Comparison of ENCODE assay signal across 22 cellular contexts in the genomic region with DNA sequence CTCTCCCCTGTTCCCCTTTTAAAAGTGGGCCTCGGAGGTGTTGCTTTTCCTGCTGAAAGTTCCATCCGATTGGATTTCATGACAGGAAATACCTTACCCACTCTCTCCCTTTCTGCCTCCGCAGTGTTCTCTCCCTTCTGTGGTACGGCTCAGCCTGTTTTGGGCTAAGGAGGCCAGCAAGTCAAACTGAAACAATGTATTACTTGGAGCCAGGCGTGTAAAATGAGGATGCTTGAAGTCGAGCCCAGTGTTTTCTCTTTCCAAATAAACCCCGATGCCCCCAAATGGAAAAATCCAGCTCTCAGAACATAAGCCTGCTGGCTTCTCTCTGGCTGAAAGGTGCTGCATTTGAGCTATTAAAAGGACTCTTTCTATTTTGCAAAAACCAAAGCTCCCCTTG.
DNase-seq lines count a peak whose midpoint lies in the region; ATAC-seq and TF ChIP-seq lines count a peak whose summit lies in the region.
"Had no signal": no experiment of that assay in that cellular context is flagged by ENCODE, and none has a peak within 500 bp of the region (broad histone marks: within the 10 kb centered on the region; RNA-seq: fewer than 3 reads in every experiment).

No MANE protein-coding gene starts in this region.

- peak; percentile 44 for DNase-seq in NCI-H510A treated with DMSO at 0.1 percent for 48 hours (lab: John Stamatoyannopoulos, UW)
- no peak for DNase-seq in NCI-H510A (lab: John Stamatoyannopoulos, UW)
- no peak for DNase-seq in esophagus muscularis mucosa (ENCODE audit: extremely low spot score)
- DNase-seq in neural crest cell (ENCODE audit: low read depth, low spot score): no peak
- no peak for DNase-seq in thoracic aorta (ENCODE audit: low spot score)
- no peak for DNase-seq in stimulated activated effector memory CD8-positive, alpha-beta T cell treated with anti-CD3 and anti-CD28 coated beads, Interleukin-12 subunit alpha, Interleukin-12 subunit beta, amount 100 ng/mL, for 72 hours (ENCODE audit: low spot score in 2 of 2)
- no peak for DNase-seq in activated naive CD4-positive, alpha-beta T cell treated with Interleukin-2 at 50 U/mL for 16 hours
- DNase-seq: activated CD8-positive, alpha-beta memory T cell treated with anti-CD3 and anti-CD28 coated beads, Interleukin-2, amount 50 U/mL, for 48 hours; activated effector memory CD4-positive, alpha-beta T cell treated with Interleukin-2 at 50 U/mL for 16 hours; foreskin keratinocyte; H7; Karpas-422; left colon; NCI-H1105; NCI-H2107; NCI-H774; stimulated activated CD4-positive, alpha-beta T cell treated with anti-CD3 and anti-CD28 coated beads, Interleukin-2, amount 100 ng/mL, for 24 hours; T-helper 1 cell; uterus had no signal

- H3K27ac ChIP-seq in esophagus muscularis mucosa (replicated peaks in 1 of 4): peak overlapping the region; percentile 22 to 57 (median 35)
- H3K27ac ChIP-seq in thoracic aorta: peak overlapping the region; percentile 49 to 60
- H3K27ac ChIP-seq: foreskin keratinocyte had no signal

- H3K27ac Mint-ChIP-seq in neural crest cell (ENCODE audit: unreplicated experiment): peak overlapping the region; percentile 9
- no peak overlapping the region for H3K27ac Mint-ChIP-seq in stimulated activated effector memory CD8-positive, alpha-beta T cell treated with anti-CD3 and anti-CD28 coated beads, Interleukin-12 subunit alpha, Interleukin-12 subunit beta, amount 100 ng/mL, for 72 hours
- H3K27ac Mint-ChIP-seq: stimulated activated naive CD8-positive, alpha-beta T cell treated with anti-CD3 and anti-CD28 coated beads, Interleukin-15, Interleukin-2, amounts not matched to agents 100 ng/mL and 50 ng/mL, for 24 hours had no signal

- H3K4me3 Mint-ChIP-seq in neural crest cell: no peak overlapping the region
- H3K4me3 Mint-ChIP-seq in stimulated activated effector memory CD8-positive, alpha-beta T cell treated with anti-CD3 and anti-CD28 coated beads, Interleukin-12 subunit alpha, Interleukin-12 subunit beta, amount 100 ng/mL, for 72 hours: no peak overlapping the region
- H3K4me3 Mint-ChIP-seq: central memory CD8-positive, alpha-beta T cell; stimulated activated naive CD8-positive, alpha-beta T cell treated with anti-CD3 and anti-CD28 coated beads, Interleukin-15, Interleukin-2, amounts not matched to agents 100 ng/mL and 50 ng/mL, for 24 hours had no signal

- ATAC-seq in thoracic aorta (ENCODE audit: insufficient number of reproducible peaks, low FRiP score, low read depth): no peak
- no peak for ATAC-seq in stimulated activated effector memory CD8-positive, alpha-beta T cell treated with anti-CD3 and anti-CD28 coated beads, Interleukin-12 subunit alpha, Interleukin-12 subunit beta, amount 100 ng/mL, for 72 hours
- no peak for ATAC-seq in HG03457 (IDR thresholded peaks at IDR 0.05; ENCODE audit: unreplicated experiment)
- ATAC-seq: foreskin keratinocyte, left colon had no signal

- peaks cover 4% of the 10 kb centered on the region for H3K36me3 Mint-ChIP-seq in neural crest cell (ENCODE audit: low read depth)
- H3K36me3 Mint-ChIP-seq in stimulated activated effector memory CD8-positive, alpha-beta T cell treated with anti-CD3 and anti-CD28 coated beads, Interleukin-12 subunit alpha, Interleukin-12 subunit beta, amount 100 ng/mL, for 72 hours: no peaks in the 10 kb centered on the region

- intact Hi-C loops in esophagus muscularis mucosa (cut with DNase I): no loop called here

- H3K4me3 ChIP-seq in esophagus muscularis mucosa (peak overlapping the region in 2 of 4 donors; percentile 9 to 16), thoracic aorta (peak overlapping the region; percentile 52)
- H3K4me3 ChIP-seq: uterus had no signal

- TF ChIP-seq POLR2A in esophagus muscularis mucosa (IDR thresholded peaks at IDR 0.05; ENCODE audit: low read depth): no peak

- H3K27me3 Mint-ChIP-seq in neural crest cell (ENCODE audit: low read depth): peaks cover 8% of the 10 kb centered on the region
- H3K27me3 Mint-ChIP-seq: stimulated activated naive CD8-positive, alpha-beta T cell treated with anti-CD3 and anti-CD28 coated beads, Interleukin-15, Interleukin-2, amounts not matched to agents 100 ng/mL and 50 ng/mL, for 24 hours had no signal

- TF ChIP-seq CTCF in esophagus muscularis mucosa (IDR thresholded peaks at IDR 0.05) (no peak), neural crest cell (conservative IDR thresholded peaks at IDR 0.05) (no peak), thoracic aorta (IDR thresholded peaks at IDR 0.05) (no peak)

- 17% methylated on average over 7 of the region's 7 CpGs for whole genome bisulfite sequencing in esophagus muscularis mucosa

- H3K4me1 ChIP-seq in esophagus muscularis mucosa: peaks cover 0 to 24% (median 18%) of the 10 kb centered on the region in 4 donors
- peaks cover 5 to 28% of the 10 kb centered on the region in 2 donors for H3K4me1 ChIP-seq in thoracic aorta (ENCODE audit: control insufficient read depth in 1 of 2, low read depth in 2 of 2)
- H3K4me1 ChIP-seq: foreskin keratinocyte, uterus had no signal

- no peak for TF ChIP-seq EP300 in esophagus muscularis mucosa (IDR thresholded peaks at IDR 0.05)

- H3K9me3 ChIP-seq in esophagus muscularis mucosa (no peaks in the 10 kb centered on the region), thoracic aorta (no peaks in the 10 kb centered on the region)
- H3K9me3 ChIP-seq: uterus had no signal

- peaks cover 43% of the 10 kb centered on the region for H3K4me1 Mint-ChIP-seq in neural crest cell
- H3K4me1 Mint-ChIP-seq in stimulated activated effector memory CD8-positive, alpha-beta T cell treated with anti-CD3 and anti-CD28 coated beads, Interleukin-12 subunit alpha, Interleukin-12 subunit beta, amount 100 ng/mL, for 72 hours: no peaks in the 10 kb centered on the region
- H3K4me1 Mint-ChIP-seq: central memory CD8-positive, alpha-beta T cell had no signal

- no peaks in the 10 kb centered on the region for H3K9me3 Mint-ChIP-seq in neural crest cell
- no peaks in the 10 kb centered on the region for H3K9me3 Mint-ChIP-seq in stimulated activated effector memory CD8-positive, alpha-beta T cell treated with anti-CD3 and anti-CD28 coated beads, Interleukin-12 subunit alpha, Interleukin-12 subunit beta, amount 100 ng/mL, for 72 hours
- H3K9me3 Mint-ChIP-seq: central memory CD8-positive, alpha-beta T cell; stimulated activated naive CD8-positive, alpha-beta T cell treated with anti-CD3 and anti-CD28 coated beads, Interleukin-15, Interleukin-2, amounts not matched to agents 100 ng/mL and 50 ng/mL, for 24 hours had no signal

- no peaks in the 10 kb centered on the region for H3K36me3 ChIP-seq in esophagus muscularis mucosa
- H3K36me3 ChIP-seq in thoracic aorta: no peaks in the 10 kb centered on the region
- H3K36me3 ChIP-seq: uterus had no signal

- no peaks in the 10 kb centered on the region for H3K27me3 ChIP-seq in esophagus muscularis mucosa
- no peaks in the 10 kb centered on the region for H3K27me3 ChIP-seq in thoracic aorta (replicated peaks; ENCODE audit: insufficient read depth)
- H3K27me3 ChIP-seq: uterus had no signal
